18 cellular contexts compared by ENCODE assay signal in genomic region chr3:48784426-48785120, GRCh38.
A peak's percentile ranks its signal among the peaks of the same experiment; 100 is the strongest.
DNase-seq lines count a peak whose midpoint lies in the region; ATAC-seq and TF ChIP-seq lines count a peak whose summit lies in the region.
"Had no signal": no experiment of that assay in that cellular context is flagged by ENCODE, and none has a peak within 500 bp of the region (broad histone marks: within the 10 kb centered on the region; RNA-seq: fewer than 3 reads in every experiment).

No MANE protein-coding gene starts in this region.

- H3K4me1 ChIP-seq in ovary (ENCODE audit: insufficient read depth) = no peaks in the 10 kb centered on the region
- H3K4me1 ChIP-seq: BE2C, left lung had no signal

- WGBS in ovary, 3 donors = 92 to 93% (median 93%) methylated on average over 4 of the region's 4 CpGs

- H3K9me3 Mint-ChIP-seq in nephron progenitor cell = no peaks in the 10 kb centered on the region
- H3K9me3 Mint-ChIP-seq: activated naive CD8-positive, alpha-beta T cell treated with anti-CD3 and anti-CD28 coated beads, Interleukin-2, amount 10 ng/mL, durations not matched to agents 7 days and 5 days; activated T-cell treated with anti-CD3 and anti-CD28 coated beads, Interleukin-2, amount 50 U/mL, for 72 hours; naive B cell had no signal

- H3K4me3 Mint-ChIP-seq in nephron progenitor cell = no peak overlapping the region
- H3K4me3 Mint-ChIP-seq: activated naive CD8-positive, alpha-beta T cell treated with anti-CD3 and anti-CD28 coated beads, Interleukin-2, amount 10 ng/mL, durations not matched to agents 7 days and 5 days; activated T-cell treated with anti-CD3 and anti-CD28 coated beads, Interleukin-2, amount 50 U/mL, for 72 hours; naive B cell had no signal

- no peaks in the 10 kb centered on the region for H3K36me3 ChIP-seq in ovary
- H3K36me3 ChIP-seq: BE2C had no signal

- intact Hi-C loops in ovary (cut with DNase I) = no loop called here

- H3K27me3 ChIP-seq in AG04450 (ENCODE audit: control insufficient read depth, insufficient read depth, low read length) = no peaks in the 10 kb centered on the region
- no peaks in the 10 kb centered on the region for H3K27me3 ChIP-seq in ovary
- H3K27me3 ChIP-seq: BE2C, left lung had no signal

- TF ChIP-seq POLR2A in ovary (IDR thresholded peaks at IDR 0.05) = no peak

- no peak for TF ChIP-seq EP300 in ovary (IDR thresholded peaks at IDR 0.05)

- DNase-seq in AG04450 (ENCODE audit: low read depth, low spot score) (peak; percentile 59), HT1080 (ENCODE audit: low read depth) (peak; percentile 80), epithelial cell of esophagus (ENCODE audit: low read depth) (peak; percentile 66), nephron progenitor cell (no peak), NCI-H1092 treated with DMSO at 0.1 percent for 48 hours (lab: John Stamatoyannopoulos, UW) (no peak), ovary (no peak)
- DNase-seq: activated CD4-positive, alpha-beta T cell treated with anti-CD3 and anti-CD28 coated beads for 4 hours; activated naive CD8-positive, alpha-beta T cell treated with anti-CD3 and anti-CD28 coated beads, Interleukin-2, amount 10 ng/mL, durations not matched to agents 7 days and 5 days; activated T-cell treated with anti-CD3 and anti-CD28 coated beads, Interleukin-2, amount 50 U/mL, for 72 hours; BE2C; left lung; naive B cell; NCI-H2227 treated with DMSO at 0.1 percent for 48 hours; Right ventricle myocardium superior; stimulated activated CD4-positive, alpha-beta T cell treated with anti-CD3 and anti-CD28 coated beads, Interleukin-2, amount 100 ng/mL, for 24 hours had no signal

- CTCF ChIA-PET in AG04450 (lab: Charles Lee) = interaction anchor here (0.6 kb wide), 1 partner anchor 54 kb away, joined by 5 read pairs; no protein-coding TSS in a partner anchor

- H3K27me3 Mint-ChIP-seq in nephron progenitor cell (ENCODE audit: low read depth, poor library complexity) = peaks cover 3% of the 10 kb centered on the region
- H3K27me3 Mint-ChIP-seq: activated naive CD8-positive, alpha-beta T cell treated with anti-CD3 and anti-CD28 coated beads, Interleukin-2, amount 10 ng/mL, durations not matched to agents 7 days and 5 days; naive B cell had no signal

- H3K4me3 ChIP-seq in AG04450 (ENCODE audit: low read depth, low read length) (no peak overlapping the region), epithelial cell of esophagus (ENCODE audit: low read length) (no peak overlapping the region), ovary (no peak overlapping the region)
- H3K4me3 ChIP-seq: left lung, thoracic aorta had no signal

- H3K4me1 Mint-ChIP-seq in nephron progenitor cell = peaks cover 6% of the 10 kb centered on the region
- H3K4me1 Mint-ChIP-seq: naive B cell had no signal

- POLR2A ChIA-PET in AG04450 (lab: Yijun Ruan, JAX) = interaction anchor here (0.7 to 1.5 kb wide), 2 partner anchors 91 to 133 kb away, joined by 3 to 8 read pairs; no protein-coding TSS in a partner anchor

- H3K27ac Mint-ChIP-seq in nephron progenitor cell = peak overlapping the region; percentile 12
- H3K27ac Mint-ChIP-seq: activated naive CD8-positive, alpha-beta T cell treated with anti-CD3 and anti-CD28 coated beads, Interleukin-2, amount 10 ng/mL, durations not matched to agents 7 days and 5 days; activated T-cell treated with anti-CD3 and anti-CD28 coated beads, Interleukin-2, amount 50 U/mL, for 72 hours had no signal

- H3K27ac ChIP-seq in AG04450 (ENCODE audit: low read depth, low read length) (peak overlapping the region; percentile 43), ovary (no peak overlapping the region)
- H3K27ac ChIP-seq: left lung, thoracic aorta had no signal

- peaks cover 12% of the 10 kb centered on the region for H3K36me3 Mint-ChIP-seq in nephron progenitor cell (ENCODE audit: low read depth)

- ATAC-seq in GM18498 (IDR thresholded peaks at IDR 0.05; ENCODE audit: unreplicated experiment) (no peak), HG03439 (IDR thresholded peaks at IDR 0.05; ENCODE audit: unreplicated experiment) (no peak)
- ATAC-seq: activated T-cell treated with anti-CD3 and anti-CD28 coated beads, Interleukin-2, amount 50 U/mL, for 72 hours; left lung had no signal

- TF ChIP-seq CTCF in AG04450 (IDR thresholded peaks at IDR 0.05; ENCODE audit: low read depth, low read length) (no peak), epithelial cell of esophagus (IDR thresholded peaks at IDR 0.05; ENCODE audit: insufficient read depth, low read depth, low read length, missing control alignments) (no peak), nephron progenitor cell (IDR thresholded peaks at IDR 0.05) (no peak), ovary (IDR thresholded peaks at IDR 0.05) (no peak)

- H3K9me3 ChIP-seq in AG04450 (ENCODE audit: control insufficient read depth, insufficient read depth, low read length) (no peaks in the 10 kb centered on the region; the same call in 1 of the 2 replicates), ovary (no peaks in the 10 kb centered on the region)
- H3K9me3 ChIP-seq: BE2C, left lung, thoracic aorta had no signal

Comparison
In these comparisons a context has a peak if more than half of its experiments do, and no peak if none do; other contexts are left out.
1. DNase-seq: peak in AG04450 (single experiment), HT1080 (single experiment) and epithelial cell of esophagus (single experiment); none in nephron progenitor cell (single experiment), NCI-H1092 treated with DMSO at 0.1 percent for 48 hours (single experiment) and ovary (0 of 5).